ENCODE assay signal across 27 cellular contexts in genomic region chr3:138909904-138910303, GRCh38. TPM values are rescaled to one million over a fixed set of nuclear protein-coding genes. Genes with fewer than 3 reads are reported as not detected.
"Had no signal": no experiment of that assay in that cellular context is flagged by ENCODE, and none has a peak within 500 bp of the region (broad histone marks: within the 10 kb centered on the region; RNA-seq: fewer than 3 reads in every experiment).

No MANE protein-coding gene starts in this region.

- H3K27me3 ChIP-seq: heart left ventricle, right lobe of liver, spleen, transverse colon had no signal

- H3K9me3 ChIP-seq: heart left ventricle, psoas muscle, right lobe of liver, spleen, thoracic aorta, transverse colon had no signal

- FAIRE-seq: colon, frontal cortex had no signal

- H3K4me1 ChIP-seq: psoas muscle, right lobe of liver had no signal

- DNase-seq: cerebellar nuclear complex; effector memory CD8-positive, alpha-beta T cell; erythroblast; heart left ventricle; hippocampal formation; kidney glomerular epithelial cell; mammary epithelial cell; naive B cell; psoas muscle; retina; right lobe of liver; spleen; stimulated activated CD4-positive, alpha-beta T cell treated with anti-CD3 and anti-CD28 coated beads, Interleukin-15, amount 100 ng/mL, for 24 hours; stimulated activated CD4-positive, alpha-beta T cell treated with anti-CD3 and anti-CD28 coated beads, Interleukin-1b, Interleukin-23, amount 100 ng/mL, for 48 hours; stimulated activated CD4-positive, alpha-beta T cell treated with anti-CD3 and anti-CD28 coated beads, Interleukin-4, amount 100 ng/mL, for 4 hours; stimulated activated naive B cell treated with anti-CD40 and anti-IgM and Interleukin-4, amounts not matched to agents 10 μg/mL and 1 μg/mL and 100 μg/mL, for 72 hours; stimulated activated naive CD8-positive, alpha-beta T cell treated with anti-CD3 and anti-CD28 coated beads, Interleukin-15, amount 100 ng/mL, for 72 hours; substantia nigra; transverse colon had no signal

- ATAC-seq: effector memory CD8-positive, alpha-beta T cell; heart left ventricle; left lobe of liver; psoas muscle; stimulated activated naive B cell treated with anti-CD40 and anti-IgM and Interleukin-4, amounts not matched to agents 10 μg/mL and 1 μg/mL and 100 μg/mL, for 72 hours; stimulated activated naive CD8-positive, alpha-beta T cell treated with anti-CD3 and anti-CD28 coated beads, Interleukin-15, amount 100 ng/mL, for 72 hours had no signal

- H3K36me3 ChIP-seq: heart left ventricle, right lobe of liver, spleen, thoracic aorta, transverse colon had no signal

- H3K27ac ChIP-seq: heart left ventricle, psoas muscle, right lobe of liver, thoracic aorta, transverse colon had no signal

- H3K4me3 ChIP-seq: heart left ventricle, psoas muscle, right lobe of liver, spleen, thoracic aorta, transverse colon had no signal

RNA-seq across cellular contexts. Expression of gene FOXL2, which starts 37.0 kb away (rescaled TPM):
- total RNA-seq: heart left ventricle, lower leg skin, omental fat pad, right lobe of liver, spleen, thoracic aorta, transverse colon, urinary bladder had no signal
- polyA plus RNA-seq: heart left ventricle, spleen, urinary bladder had no signal

RNA-seq across cellular contexts. Expression of gene FOXL2NB, which starts 37.1 kb away (rescaled TPM):
- total RNA-seq: glomerular endothelial cell, left lobe of liver, lower leg skin, omental fat pad, right lobe of liver, spleen, thoracic aorta, transverse colon, urinary bladder had no signal
- polyA plus RNA-seq: heart left ventricle, urinary bladder had no signal
